In genomic region chr10:25175527-25176420, GRCh38 we compare ENCODE assay signal across 1 cellular context.
TF ChIP-seq lines count a peak whose summit lies in the region.

No MANE protein-coding gene starts in this region.

TF ChIP-seq in WTC11, 78 proteins besides CTCF, POLR2A, EP300 and RAD21 (continued from another document):
- TF ChIP-seq AR (CRISPR knock-in tag; IDR thresholded peaks at IDR 0.05) (no peak), FOXP4 (CRISPR knock-in tag; IDR thresholded peaks at IDR 0.05) (peak; percentile 52; the same call in 1 of the 2 replicates)
